ENCODE assay signal across 11 cellular contexts in the genomic region with DNA sequence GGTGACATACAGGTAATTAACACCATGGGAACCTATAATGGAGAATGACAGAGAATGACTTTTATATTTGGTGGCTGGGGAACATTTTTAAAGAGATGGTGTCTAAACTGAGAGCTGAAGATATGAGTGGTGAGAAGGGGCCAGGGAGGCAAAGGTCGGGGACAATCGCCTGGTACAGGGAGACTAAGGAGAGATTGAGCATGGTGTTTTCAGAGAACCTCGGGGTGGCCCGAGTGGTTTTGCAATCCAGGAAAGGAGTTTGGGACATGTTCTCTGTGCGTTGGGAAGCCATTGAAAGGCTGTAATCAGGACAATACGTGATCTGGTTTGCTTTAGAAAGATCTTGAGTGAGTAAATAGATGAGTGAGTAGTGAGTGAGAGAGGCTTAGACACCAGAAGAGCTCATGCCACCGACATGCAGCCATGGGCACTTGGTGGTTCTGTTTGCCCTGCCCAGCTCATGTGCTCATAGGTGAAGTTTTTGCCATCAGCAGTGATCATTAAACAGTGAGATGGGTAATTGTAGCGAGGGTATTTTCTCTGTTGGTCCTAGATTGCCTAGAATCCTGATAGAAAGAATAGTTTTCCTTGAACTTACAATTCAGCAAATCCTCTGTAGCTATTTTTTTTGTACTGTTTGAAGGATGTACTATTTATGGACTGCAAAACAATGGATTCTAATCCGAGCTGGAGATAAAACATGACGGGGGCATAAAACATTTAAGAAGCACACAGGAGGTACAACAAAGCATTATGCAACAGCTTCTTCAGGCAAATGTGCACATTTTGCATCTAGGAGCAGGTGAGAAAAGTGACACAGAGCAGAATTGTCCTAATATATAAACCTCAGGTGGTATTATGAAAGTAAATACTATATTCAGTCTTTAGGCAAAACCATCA.
A peak's percentile ranks its signal among the peaks of the same experiment; 100 is the strongest.
DNase-seq lines count a peak whose midpoint lies in the region; ATAC-seq, FAIRE-seq and TF ChIP-seq lines count a peak whose summit lies in the region.
"Had no signal": no experiment of that assay in that cellular context is flagged by ENCODE, and none has a peak within 500 bp of the region (broad histone marks: within the 10 kb centered on the region; RNA-seq: fewer than 3 reads in every experiment).

No MANE protein-coding gene starts in this region.

- H3K4me1 ChIP-seq in right atrium auricular region: peaks cover 0 to 81% of the 10 kb centered on the region in 2 donors
- peaks cover 45% of the 10 kb centered on the region for H3K4me1 ChIP-seq in endothelial cell of umbilical vein (ENCODE audit: control insufficient read depth, extremely low read depth, insufficient read depth, low read length)
- H3K4me1 ChIP-seq in rectal smooth muscle tissue (ENCODE audit: control insufficient read depth, insufficient read depth, low read length): peaks cover 39% of the 10 kb centered on the region

- intact Hi-C loops in left ventricle myocardium superior (cut with micrococcal nuclease): loop anchor here (1.0 kb wide), 1 partner anchor 11 kb away; no protein-coding TSS in a partner anchor
- intact Hi-C loops in endothelial cell of umbilical vein (cut with micrococcal nuclease): loop anchor here (2.0 kb wide), 1 partner anchor 115 kb away; a partner anchor contains a TSS

- no peaks in the 10 kb centered on the region for H3K9me3 Mint-ChIP-seq in mesothelial cell of epicardium

- H4K20me1 ChIP-seq in endothelial cell of umbilical vein (replicated peaks; ENCODE audit: control insufficient read depth, extremely low read depth, insufficient read depth, low read length): no peaks in the 10 kb centered on the region

- H3K9ac ChIP-seq in endothelial cell of umbilical vein (replicated peaks; ENCODE audit: extremely low read depth, insufficient read depth, low read length): no peak overlapping the region
- H3K9ac ChIP-seq in rectal smooth muscle tissue (ENCODE audit: low read length): no peak overlapping the region

- H3K9me1 ChIP-seq in endothelial cell of umbilical vein (replicated peaks; ENCODE audit: control insufficient read depth, extremely low read depth, insufficient read depth, low read length): no peaks in the 10 kb centered on the region

- DNase-seq in right atrium auricular region (ENCODE audit: low spot score): peak; percentile 53
- DNase-seq in left ventricle myocardium superior: no peak
- no peak for DNase-seq in endothelial cell of umbilical vein (ENCODE audit: low read depth, low spot score)
- DNase-seq in mesothelial cell of epicardium (ENCODE audit: low spot score in 2 of 2, unreplicated experiment in 2 of 2): no peak
- DNase-seq: activated CD4-positive, alpha-beta T cell treated with anti-CD3 and anti-CD28 coated beads for 4 hours; central memory CD4-positive, alpha-beta T cell; DMS 273 treated with DMSO at 0.1 percent for 48 hours had no signal

- TF ChIP-seq POLR2A in endothelial cell of umbilical vein (IDR thresholded peaks at IDR 0.05; ENCODE audit: low read depth, low read length): no peak

- no peak overlapping the region for H3K27ac Mint-ChIP-seq in mesothelial cell of epicardium

- H3K4me3 ChIP-seq in right atrium auricular region (no peak overlapping the region), endothelial cell of umbilical vein (replicated peaks in 1 of 3; ENCODE audit: insufficient read depth in 1 of 3, low read depth in 1 of 3, low read length in 3 of 3) (no peak overlapping the region), rectal smooth muscle tissue (ENCODE audit: low read length) (no peak overlapping the region)

- no peaks in the 10 kb centered on the region for H3K36me3 Mint-ChIP-seq in mesothelial cell of epicardium

- POLR2A ChIA-PET in endothelial cell of umbilical vein (lab: Charles Lee): no interaction called here

- FAIRE-seq in endothelial cell of umbilical vein (lab: Jason Lieb, UNC): peak; percentile 40

- H3K4me3 Mint-ChIP-seq in mesothelial cell of epicardium: no peak overlapping the region

- H3K4me1 Mint-ChIP-seq in mesothelial cell of epicardium: peaks cover 41% of the 10 kb centered on the region

- TF ChIP-seq CTCF in right atrium auricular region (IDR thresholded peaks at IDR 0.05) (no peak), endothelial cell of umbilical vein (IDR thresholded peaks at IDR 0.05; ENCODE audit: extremely low read depth in 1 of 2, insufficient read depth in 1 of 2, low read depth in 1 of 2, low read length in 2 of 2) (no peak), mesothelial cell of epicardium (IDR thresholded peaks at IDR 0.05; ENCODE audit: unreplicated experiment) (no peak)

- peak overlapping the region; percentile 17 for H3K4me2 ChIP-seq in endothelial cell of umbilical vein (ENCODE audit: insufficient read depth, low read length)

- CTCF ChIA-PET in endothelial cell of umbilical vein (lab: Charles Lee): interaction anchor here (0.8 to 1.5 kb wide), 8 partner anchors 11 to 266 kb away, joined by 3 to 8 read pairs (median 3); no protein-coding TSS in a partner anchor

- dilution Hi-C loops in endothelial cell of umbilical vein (cut with MboI; ENCODE audit: extremely low pct_ligation_motif_present, low sequenced_read_pairs): no loop called here

- peaks cover 13% of the 10 kb centered on the region for H3K27me3 Mint-ChIP-seq in mesothelial cell of epicardium (ENCODE audit: low read depth)

- no peak overlapping the region for H2AFZ ChIP-seq in endothelial cell of umbilical vein (ENCODE audit: low read depth, low read length)

- no peaks in the 10 kb centered on the region for H3K27me3 ChIP-seq in right atrium auricular region
- H3K27me3 ChIP-seq in endothelial cell of umbilical vein (ENCODE audit: control insufficient read depth in 2 of 2, insufficient read depth in 2 of 2, low read length in 2 of 2): no peaks in the 10 kb centered on the region
- no peaks in the 10 kb centered on the region for H3K27me3 ChIP-seq in rectal smooth muscle tissue (ENCODE audit: control insufficient read depth, insufficient read depth, low read length)

- H3K9me3 ChIP-seq in right atrium auricular region: no peaks in the 10 kb centered on the region
- no peaks in the 10 kb centered on the region for H3K9me3 ChIP-seq in endothelial cell of umbilical vein (replicated peaks; ENCODE audit: control insufficient read depth, insufficient read depth, low read length)

- H3K79me2 ChIP-seq in endothelial cell of umbilical vein (ENCODE audit: control insufficient read depth, insufficient read depth, low read length): peaks cover 19% of the 10 kb centered on the region

- peak overlapping the region; percentile 86 to 92 for H3K27ac ChIP-seq in right atrium auricular region
- H3K27ac ChIP-seq in endothelial cell of umbilical vein (ENCODE audit: insufficient read depth, low read depth, low read length): peak overlapping the region; percentile 94
- peak overlapping the region; percentile 84 for H3K27ac ChIP-seq in rectal smooth muscle tissue (ENCODE audit: low read depth, low read length)

- H3K36me3 ChIP-seq in right atrium auricular region (no peaks in the 10 kb centered on the region), endothelial cell of umbilical vein (ENCODE audit: control insufficient read depth in 2 of 2, extremely low read depth in 1 of 2, insufficient read depth in 2 of 2, low read length in 2 of 2) (no peaks in the 10 kb centered on the region), rectal smooth muscle tissue (ENCODE audit: control insufficient read depth, insufficient read depth, low read length) (no peaks in the 10 kb centered on the region)

- no peak for ATAC-seq in left ventricle myocardium superior
- no peak for ATAC-seq in GM18909 (IDR thresholded peaks at IDR 0.05; ENCODE audit: poor library complexity, unreplicated experiment)
- no peak for ATAC-seq in GM18861 (IDR thresholded peaks at IDR 0.05; ENCODE audit: unreplicated experiment)
- no peak for ATAC-seq in HG02938 (IDR thresholded peaks at IDR 0.05; ENCODE audit: unreplicated experiment)

- no TSS peak for BruUV-seq in endothelial cell of umbilical vein (replicated peaks; lab: Mats Ljungman, UMichigan)

TF ChIP-seq in endothelial cell of umbilical vein, 7 proteins besides CTCF, POLR2A, EP300 and RAD21:
- TF ChIP-seq JUN (IDR thresholded peaks at IDR 0.05; ENCODE audit: borderline replicate concordance, insufficient read depth, insufficient read length, low read depth) (no peak), GATA2 (IDR thresholded peaks at IDR 0.05; ENCODE audit: insufficient read depth, insufficient read length, low read depth, low read length) (no peak), FOS (IDR thresholded peaks at IDR 0.05; ENCODE audit: borderline replicate concordance, insufficient read depth, low read length) (no peak), POLR2AphosphoS5 (IDR thresholded peaks at IDR 0.05; ENCODE audit: insufficient read depth, low read depth, low read length) (no peak), EZH2 (IDR thresholded peaks at IDR 0.05; ENCODE audit: borderline replicate concordance, low read depth, low read length, severe bottlenecking) (no peak), MYC (IDR thresholded peaks at IDR 0.05; ENCODE audit: low read depth, low read length) (no peak)
- TF ChIP-seq, protein P1, sequence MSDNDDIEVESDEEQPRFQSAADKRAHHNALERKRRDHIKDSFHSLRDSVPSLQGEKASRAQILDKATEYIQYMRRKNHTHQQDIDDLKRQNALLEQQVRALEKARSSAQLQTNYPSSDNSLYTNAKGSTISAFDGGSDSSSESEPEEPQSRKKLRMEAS (IDR thresholded peaks at IDR 0.05; ENCODE audit: insufficient read depth, insufficient read length): no peak
